8 cellular contexts compared by ENCODE assay signal in the genomic region with DNA sequence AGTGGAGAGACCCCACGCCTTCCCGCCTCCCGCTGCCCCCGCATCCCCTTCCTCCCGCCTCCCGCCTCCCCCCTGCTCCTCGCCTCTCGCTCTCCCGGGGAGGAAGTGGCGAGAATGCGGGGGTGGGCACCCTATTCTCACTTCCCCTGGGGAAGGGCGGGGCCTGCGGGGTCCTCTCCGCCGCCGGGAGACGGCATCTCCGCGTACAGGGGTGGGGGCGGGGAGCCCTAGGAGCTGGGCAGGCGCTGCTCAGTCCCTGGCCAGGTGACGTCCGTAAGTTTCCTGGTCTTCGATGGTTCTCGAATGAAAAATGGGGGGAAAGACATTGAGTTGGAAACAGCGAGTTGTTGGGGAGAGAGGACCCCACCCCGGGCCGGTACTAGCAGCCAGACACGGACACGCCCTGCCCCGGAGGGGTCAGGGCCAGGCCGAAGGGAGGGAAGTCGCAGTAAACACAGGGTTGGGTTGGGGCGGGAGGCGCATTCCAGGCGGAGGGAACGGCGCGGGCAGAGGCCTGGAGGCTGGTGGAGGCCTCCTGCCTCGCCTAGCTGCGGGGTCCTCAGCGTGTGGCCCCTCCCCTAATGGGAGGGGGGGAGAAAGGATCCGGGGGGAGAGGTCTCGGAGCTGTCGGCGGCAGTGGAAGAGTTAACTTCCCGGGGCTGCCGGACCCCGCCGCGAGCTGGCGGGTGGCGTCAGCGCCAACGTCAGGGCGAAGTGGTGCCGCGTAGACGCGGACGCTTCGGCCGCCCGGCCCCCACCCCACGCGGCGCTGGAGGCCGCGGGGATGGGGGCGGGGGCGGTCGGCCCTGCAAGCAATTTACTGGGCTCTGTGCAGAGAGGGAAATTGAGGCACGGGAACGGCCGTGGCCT. TPM values are rescaled to one million over a fixed set of nuclear protein-coding genes. Genes with fewer than 3 reads are reported as not detected.
DNase-seq lines count a peak whose midpoint lies in the region; ATAC-seq and TF ChIP-seq lines count a peak whose summit lies in the region.

No MANE protein-coding gene starts in this region.

- POLR2A ChIA-PET in AG04449 (lab: Yijun Ruan, JAX) = interaction anchor here (0.9 to 5.4 kb wide), 8 partner anchors 9 to 94 kb away, joined by 3 to 113 read pairs (median 6); partner anchors contain the start of genes GDF15, IQCN, JUND and LSM4

- no peaks in the 10 kb centered on the region for H3K36me3 Mint-ChIP-seq in progenitor cell of endocrine pancreas (ENCODE audit: insufficient read depth)

- peak overlapping the region; percentile 82 for H3K4me3 Mint-ChIP-seq in progenitor cell of endocrine pancreas (ENCODE audit: low read depth)

- H3K27ac ChIP-seq in right atrium auricular region (peak overlapping the region; percentile 99 to 100), vagina (peak overlapping the region; percentile 99)

- intact Hi-C loops in vagina (cut with DNase I) = no loop called here

- DNase-seq in AG04449 (ENCODE audit: low read depth, low spot score) (no peak), HT-29 (ENCODE audit: low spot score) (peak; percentile 56), T follicular helper cell (ENCODE audit: low read depth) (peak; percentile 56), amygdala (lab: John Stamatoyannopoulos, UW) (peak in 53 of 56 donors; percentile 22 to 86 (median 70)), right atrium auricular region (ENCODE audit: low spot score) (peak; percentile 87), progenitor cell of endocrine pancreas (ENCODE audit: low spot score, unreplicated experiment) (no peak), vagina (ENCODE audit: extremely low spot score in 2 of 2) (no peak)

- H3K36me3 ChIP-seq in right atrium auricular region (no peaks in the 10 kb centered on the region), vagina (no peaks in the 10 kb centered on the region)

- TF ChIP-seq CTCF in AG04449 (IDR thresholded peaks at IDR 0.05; ENCODE audit: insufficient read depth, low read length, missing control alignments) (no peak), right atrium auricular region (IDR thresholded peaks at IDR 0.05) (no peak), progenitor cell of endocrine pancreas (IDR thresholded peaks at IDR 0.05; ENCODE audit: unreplicated experiment) (peak; percentile 7), vagina (IDR thresholded peaks at IDR 0.05) (no peak)

- H3K9me3 ChIP-seq in right atrium auricular region (no peaks in the 10 kb centered on the region), vagina (no peaks in the 10 kb centered on the region)

- peak; percentile 36 for ATAC-seq in GM18505 (IDR thresholded peaks at IDR 0.05; ENCODE audit: unreplicated experiment)

- peak overlapping the region; percentile 97 for H3K27ac Mint-ChIP-seq in progenitor cell of endocrine pancreas

- H3K27me3 Mint-ChIP-seq in progenitor cell of endocrine pancreas = no peaks in the 10 kb centered on the region

- TF ChIP-seq POLR2A in GM18505 (IDR thresholded peaks at IDR 0.05; ENCODE audit: borderline replicate concordance, extremely low read depth, insufficient read depth, insufficient read length) (peak; percentile 67), vagina (IDR thresholded peaks at IDR 0.05) (peak in 1 of 2 donors; percentile 79)

- no peaks in the 10 kb centered on the region for H3K9me3 Mint-ChIP-seq in progenitor cell of endocrine pancreas (ENCODE audit: low read depth)

- CTCF ChIA-PET in AG04449 (lab: Yijun Ruan, JAX) = interaction anchor here (1.0 to 2.8 kb wide), 7 partner anchors 10 to 119 kb away, joined by 3 to 27 read pairs (median 5); partner anchors contain the start of genes JUND and LSM4

- peaks cover 14% of the 10 kb centered on the region for H3K4me1 Mint-ChIP-seq in progenitor cell of endocrine pancreas (ENCODE audit: low read depth)

- H3K4me1 ChIP-seq in right atrium auricular region = peaks cover 0 to 33% of the 10 kb centered on the region in 2 donors
- peaks cover 44% of the 10 kb centered on the region for H3K4me1 ChIP-seq in vagina

- H3K27me3 ChIP-seq in right atrium auricular region (no peaks in the 10 kb centered on the region), vagina (no peaks in the 10 kb centered on the region)

- H3K4me3 ChIP-seq in AG04449 (ENCODE audit: low read depth, low read length) (peak overlapping the region; percentile 61), right atrium auricular region (peak overlapping the region; percentile 61 to 69), vagina (peak overlapping the region; percentile 62 to 68)

RNA-seq across cellular contexts. Expression of gene JUND, which starts 10.4 kb away (rescaled TPM):
- total RNA-seq in HT-29 (2014; rRNA removed; shearing (Covaris generic)) = 379 and 438 TPM in 2 replicates
- total RNA-seq in right atrium auricular region = 100 to 1,000 TPM; 240 to 420 TPM
- total RNA-seq in progenitor cell of endocrine pancreas = 158 and 168 TPM in 2 replicates
- total RNA-seq in vagina = 531 TPM

RNA-seq across cellular contexts. Expression of gene IQCN, which starts 17.6 kb away (rescaled TPM):
- total RNA-seq in HT-29 (2014; rRNA removed; shearing (Covaris generic)) = 0.71 and 1.1 TPM in 2 replicates
- total RNA-seq in right atrium auricular region = 1 to 10 TPM in 1 of 2 donors, under 1 TPM in 1; 0.52 to 1.5 TPM
- total RNA-seq in progenitor cell of endocrine pancreas = 10.5 and 10.9 TPM in 2 replicates
- total RNA-seq in vagina = 4.4 TPM

RNA-seq across cellular contexts. Expression of gene LSM4, which starts 31.1 kb away (rescaled TPM):
- total RNA-seq in HT-29 (2014; rRNA removed; shearing (Covaris generic)) = 733 and 750 TPM in 2 replicates
- total RNA-seq in right atrium auricular region = 10 to 100 TPM; 68.5 to 97.3 TPM
- 150 and 154 TPM in 2 replicates for total RNA-seq in progenitor cell of endocrine pancreas
- 54.3 TPM for total RNA-seq in vagina

RNA-seq across cellular contexts. Expression of gene PGPEP1, which starts 48.6 kb away (rescaled TPM):
- 13.6 and 18.9 TPM in 2 replicates for total RNA-seq in HT-29 (2014; rRNA removed; shearing (Covaris generic))
- total RNA-seq in right atrium auricular region (10 to 100 TPM; 16.4 to 20.6 TPM), progenitor cell of endocrine pancreas (43.5 and 51.3 TPM in 2 replicates), vagina (27.5 TPM)

Comparison
In these comparisons a context has a peak if more than half of its experiments do, and no peak if none do; other contexts are left out.
1. DNase-seq: peak in HT-29 (single experiment), T follicular helper cell (single experiment), amygdala (53 of 56) and right atrium auricular region (single experiment); none in AG04449 (single experiment), progenitor cell of endocrine pancreas (single experiment) and vagina (0 of 2).
2. Peak in every context shown above with its lines, with median percentiles within 50 percentile points of each other: H3K4me3 ChIP-seq.